19 cellular contexts compared by ENCODE assay signal in the genomic region with DNA sequence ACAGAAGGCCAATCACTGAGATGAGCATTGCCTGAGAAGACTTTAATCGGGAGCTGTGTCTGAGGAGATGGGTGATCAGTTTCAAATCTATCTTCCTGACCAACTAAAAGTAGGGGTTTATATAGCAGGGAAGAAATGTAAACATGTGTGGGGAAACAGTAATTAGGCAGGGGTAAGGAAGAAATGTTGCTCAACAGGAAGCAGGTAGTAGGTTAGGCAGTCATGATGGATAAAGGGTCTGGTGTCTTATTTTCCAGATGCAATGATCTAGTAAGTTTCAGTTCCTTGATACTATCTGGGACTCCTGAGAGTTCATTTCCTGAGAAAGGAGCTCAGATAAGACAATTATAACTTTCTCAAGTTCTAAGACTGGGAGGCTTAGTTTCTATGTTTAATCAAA.
"Had no signal": no experiment of that assay in that cellular context is flagged by ENCODE, and none has a peak within 500 bp of the region (broad histone marks: within the 10 kb centered on the region; RNA-seq: fewer than 3 reads in every experiment).

No MANE protein-coding gene starts in this region.

- H3K36me3 Mint-ChIP-seq: natural killer cell had no signal

- H3K27me3 ChIP-seq: brain microvascular endothelial cell, hepatocyte, tibial nerve, uterus had no signal

- H3K27me3 Mint-ChIP-seq: activated CD4-positive, alpha-beta T cell treated with anti-CD3 and anti-CD28 coated beads, Interleukin-2, amount 10 ng/mL, durations not matched to agents 7 days and 5 days had no signal

- H3K27ac Mint-ChIP-seq: activated CD4-positive, alpha-beta T cell treated with anti-CD3 and anti-CD28 coated beads, Interleukin-2, amount 10 ng/mL, durations not matched to agents 7 days and 5 days; natural killer cell had no signal

- H3K4me3 ChIP-seq: coronary artery, hepatocyte, prostate gland, skin epidermis, tibial nerve, uterus had no signal

- H3K4me1 Mint-ChIP-seq: activated CD4-positive, alpha-beta T cell treated with anti-CD3 and anti-CD28 coated beads, Interleukin-2, amount 10 ng/mL, durations not matched to agents 7 days and 5 days; central memory CD8-positive, alpha-beta T cell; natural killer cell had no signal

- ATAC-seq: esophagus mucosa, left ventricle myocardium superior, natural killer cell, right cardiac atrium had no signal

- H3K9me3 Mint-ChIP-seq: activated CD4-positive, alpha-beta T cell treated with anti-CD3 and anti-CD28 coated beads, Interleukin-2, amount 10 ng/mL, durations not matched to agents 7 days and 5 days; central memory CD8-positive, alpha-beta T cell; natural killer cell had no signal

- H3K4me1 ChIP-seq: prostate gland, tibial nerve, uterus had no signal

- DNase-seq: activated CD4-positive, alpha-beta T cell treated with anti-CD3 and anti-CD28 coated beads, Interleukin-2, amount 10 ng/mL, durations not matched to agents 7 days and 5 days; activated naive CD4-positive, alpha-beta T cell; brain microvascular endothelial cell; left ventricle myocardium superior; mesenchymal stem cell; natural killer cell; right cardiac atrium; stimulated activated CD4-positive, alpha-beta T cell treated with anti-CD3 and anti-CD28 coated beads, Interleukin-15, amount 100 ng/mL, for 24 hours; stimulated activated CD4-positive, alpha-beta T cell treated with anti-CD3 and anti-CD28 coated beads, Interleukin-4, amount 100 ng/mL, for 1 hour; stimulated activated naive CD4-positive, alpha-beta T cell treated with Interleukin-2 at 50 U/mL for 16 hours; substantia nigra; uterus had no signal

- H3K79me2 ChIP-seq: hepatocyte had no signal

- H3K4me2 ChIP-seq: hepatocyte had no signal

- H3K36me3 ChIP-seq: brain microvascular endothelial cell, prostate gland, tibial nerve, uterus had no signal

- H3K4me3 Mint-ChIP-seq: activated CD4-positive, alpha-beta T cell treated with anti-CD3 and anti-CD28 coated beads, Interleukin-2, amount 10 ng/mL, durations not matched to agents 7 days and 5 days; central memory CD8-positive, alpha-beta T cell; natural killer cell had no signal

- H3K9me3 ChIP-seq: prostate gland, uterus had no signal

- H3K27ac ChIP-seq: brain microvascular endothelial cell, coronary artery, hepatocyte, prostate gland, skin epidermis, tibial nerve, uterus had no signal
